ENCODE assay signal across 2 cellular contexts in genomic region chr20:62796699-62797491, GRCh38.
TF ChIP-seq lines count a peak whose summit lies in the region.

No MANE protein-coding gene starts in this region.

TF ChIP-seq in GM12878, 131 proteins besides CTCF, POLR2A, EP300 and RAD21:
- TF ChIP-seq MLLT1 (IDR thresholded peaks at IDR 0.05) (0 out of 2 replicates have a peak, but pooled peaks have one; percentile 24), BCL11A (IDR thresholded peaks at IDR 0.05; ENCODE audit: low read depth, low read length) (no peak), FOXK2 (IDR thresholded peaks at IDR 0.05) (peak; percentile 13; the same call in 1 of the 2 replicates)
TF ChIP-seq in GM12878: peak in this region for 2.

TF ChIP-seq in HepG2, 621 proteins besides CTCF, POLR2A, EP300 and RAD21 (continues in another document):
- TF ChIP-seq ATF3 (CRISPR knock-in tag; IDR thresholded peaks at IDR 0.05), result 0 out of 2 replicates have a peak, but pooled peaks have one; percentile 27
- 0 out of 2 replicates have a peak, but pooled peaks have one; percentile 43 for TF ChIP-seq ZNF768 (CRISPR knock-in tag; IDR thresholded peaks at IDR 0.05)
- no peak; the same call in 1 of the 2 replicates for TF ChIP-seq ZFP91 (CRISPR knock-in tag; IDR thresholded peaks at IDR 0.05; ENCODE audit: borderline replicate concordance)
- peak; percentile 32 for TF ChIP-seq PRPF4 (IDR thresholded peaks at IDR 0.05; ENCODE audit: low read depth, low read length, poor library complexity, severe bottlenecking)
- TF ChIP-seq NFAT5 (CRISPR knock-in tag; IDR thresholded peaks at IDR 0.05), result 0 out of 2 replicates have a peak, but pooled peaks have one; percentile 17
- TF ChIP-seq KLF11 (CRISPR knock-in tag; IDR thresholded peaks at IDR 0.05), result no peak
- no peak for TF ChIP-seq STAG1 (CRISPR knock-in tag; IDR thresholded peaks at IDR 0.05)
- no peak for TF ChIP-seq MIER3 (CRISPR knock-in tag; IDR thresholded peaks at IDR 0.05; ENCODE audit: borderline replicate concordance)
- TF ChIP-seq PCBP1 (IDR thresholded peaks at IDR 0.05; ENCODE audit: borderline replicate concordance, low read depth, low read length), result 0 out of 2 replicates have a peak, but pooled peaks have one; percentile 69
- 0 out of 2 replicates have a peak, but pooled peaks have one; percentile 45 for TF ChIP-seq SALL1 (CRISPR knock-in tag; IDR thresholded peaks at IDR 0.05)
- TF ChIP-seq KDM5A (IDR thresholded peaks at IDR 0.05; ENCODE audit: borderline replicate concordance, low read length), result no peak
- TF ChIP-seq BATF2 (CRISPR knock-in tag; IDR thresholded peaks at IDR 0.05), result no peak
- 0 out of 2 replicates have a peak, but pooled peaks have one; percentile 13 for TF ChIP-seq TOPORS (CRISPR knock-in tag; IDR thresholded peaks at IDR 0.05)
- no peak for TF ChIP-seq RBM22 (optimal IDR thresholded peaks at IDR 0.05; ENCODE audit: low read length)
- TF ChIP-seq MZF1 (CRISPR knock-in tag; IDR thresholded peaks at IDR 0.05; ENCODE audit: borderline replicate concordance), result 0 out of 2 replicates have a peak, but pooled peaks have one; percentile 57
- no peak for TF ChIP-seq ZNF790 (CRISPR knock-in tag; IDR thresholded peaks at IDR 0.05; ENCODE audit: borderline replicate concordance)
- no peak for TF ChIP-seq GATAD2A (CRISPR knock-in tag; IDR thresholded peaks at IDR 0.05)
- peak; percentile 48 for TF ChIP-seq PTBP1 (IDR thresholded peaks at IDR 0.05; ENCODE audit: low read depth, low read length, poor library complexity, severe bottlenecking)
- TF ChIP-seq KAT2B (IDR thresholded peaks at IDR 0.05; ENCODE audit: borderline replicate concordance, low read depth, low read length), result no peak
- peak; percentile 48; the same call in 1 of the 2 replicates for TF ChIP-seq ZNF225 (CRISPR knock-in tag; IDR thresholded peaks at IDR 0.05)
- no peak for TF ChIP-seq HIC2 (CRISPR knock-in tag; IDR thresholded peaks at IDR 0.05; ENCODE audit: low read depth)
- 0 out of 2 replicates have a peak, but pooled peaks have one; percentile 39 for TF ChIP-seq ZFP41 (CRISPR knock-in tag; IDR thresholded peaks at IDR 0.05; ENCODE audit: borderline replicate concordance)
- TF ChIP-seq POLR2AphosphoS5 (IDR thresholded peaks at IDR 0.05; ENCODE audit: low read depth, low read length), result no peak
- TF ChIP-seq ZNF235 (CRISPR knock-in tag; IDR thresholded peaks at IDR 0.05; ENCODE audit: borderline replicate concordance), result no peak
- TF ChIP-seq ZNF224 (CRISPR knock-in tag; IDR thresholded peaks at IDR 0.05), result no peak
- TF ChIP-seq HBP1 (CRISPR knock-in tag; IDR thresholded peaks at IDR 0.05; ENCODE audit: low read depth), result peak; percentile 43; the same call in 1 of the 2 replicates
- no peak for TF ChIP-seq ZNF609 (CRISPR knock-in tag; IDR thresholded peaks at IDR 0.05; ENCODE audit: borderline replicate concordance)
- TF ChIP-seq AGO1 (IDR thresholded peaks at IDR 0.05; ENCODE audit: low read depth, low read length, poor library complexity, severe bottlenecking), result no peak
- TF ChIP-seq ZBTB38 (CRISPR knock-in tag; IDR thresholded peaks at IDR 0.05), result peak; percentile 81; the same call in 1 of the 2 replicates
- peak; percentile 86 for TF ChIP-seq HNRNPL (IDR thresholded peaks at IDR 0.05; ENCODE audit: low read depth, low read length)
- peak; percentile 13 for TF ChIP-seq ZNF281 (CRISPR knock-in tag; IDR thresholded peaks at IDR 0.05; ENCODE audit: borderline replicate concordance)
- TF ChIP-seq NAIF1 (CRISPR knock-in tag; IDR thresholded peaks at IDR 0.05; ENCODE audit: borderline replicate concordance), result no peak
- no peak for TF ChIP-seq HNRNPK (IDR thresholded peaks at IDR 0.05; ENCODE audit: low read depth, low read length, poor library complexity, severe bottlenecking)
- 0 out of 2 replicates have a peak, but pooled peaks have one; percentile 39 for TF ChIP-seq ZNF501 (CRISPR knock-in tag; IDR thresholded peaks at IDR 0.05)
